ENCODE assay signal across 26 cellular contexts in the genomic region with DNA sequence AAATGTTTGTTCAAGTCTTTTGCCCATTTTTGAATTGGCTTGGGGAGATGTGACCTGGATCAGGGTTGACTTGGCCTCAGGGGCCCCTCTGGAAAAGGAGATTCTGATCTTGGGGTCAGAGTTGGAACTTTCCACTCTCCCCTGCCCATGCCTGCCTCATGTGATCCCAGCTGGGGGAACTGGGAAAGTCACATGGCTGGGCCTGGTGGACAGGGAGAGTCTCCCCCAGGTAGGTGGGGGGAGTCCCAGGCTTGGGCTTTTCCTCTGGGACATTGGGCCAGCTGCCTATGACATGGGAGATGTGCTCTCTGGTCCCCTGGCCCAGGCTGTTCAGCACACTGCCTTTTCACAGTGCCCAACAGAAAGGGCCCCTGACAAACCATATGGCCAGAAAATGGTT.
"Had no signal": no experiment of that assay in that cellular context is flagged by ENCODE, and none has a peak within 500 bp of the region (broad histone marks: within the 10 kb centered on the region; RNA-seq: fewer than 3 reads in every experiment).

No MANE protein-coding gene starts in this region.

- H3K27ac ChIP-seq: esophagus muscularis mucosa, foreskin keratinocyte, gastroesophageal sphincter, neutrophil, pancreas, thyroid gland, uterus had no signal

- DNase-seq: dermis blood vessel endothelial cell; effector memory CD4-positive, alpha-beta T cell; foreskin keratinocyte; kidney; mesendoderm; midbrain; naive thymus-derived CD4-positive, alpha-beta T cell; pancreas; small intestine; stimulated activated CD4-positive, alpha-beta T cell treated with anti-CD3 and anti-CD28 coated beads, Interleukin-12 subunit alpha, Interleukin-12 subunit beta, amount 100 ng/mL, for 4 hours; stimulated activated CD4-positive, alpha-beta T cell treated with anti-CD3 and anti-CD28 coated beads, Interleukin-1b, Interleukin-23, amount 100 ng/mL, for 48 hours; stimulated activated CD4-positive, alpha-beta T cell treated with anti-CD3 and anti-CD28 coated beads, Interleukin-4, amount 100 ng/mL, for 1 hour; stimulated activated CD8-positive, alpha-beta memory T cell treated with anti-CD3 and anti-CD28 coated beads, Interleukin-4, amount 100 ng/mL, for 48 hours; stimulated activated naive CD4-positive, alpha-beta T cell; stimulated activated naive CD8-positive, alpha-beta T cell treated with anti-CD3 and anti-CD28 coated beads, Interleukin-15, amount 100 ng/mL, for 72 hours; thyroid gland had no signal

- H3K79me2 ChIP-seq: hepatocyte had no signal

- H3K27me3 Mint-ChIP-seq: central memory CD8-positive, alpha-beta T cell; progenitor cell of endocrine pancreas; stimulated activated naive CD8-positive, alpha-beta T cell treated with anti-CD3 and anti-CD28 coated beads, Interleukin-15, amount 100 ng/mL, for 72 hours; type B pancreatic cell had no signal

- H3K4me1 Mint-ChIP-seq: central memory CD8-positive, alpha-beta T cell; naive thymus-derived CD4-positive, alpha-beta T cell; stimulated activated naive CD8-positive, alpha-beta T cell treated with anti-CD3 and anti-CD28 coated beads, Interleukin-15, amount 100 ng/mL, for 72 hours had no signal

- H3K9me3 Mint-ChIP-seq: central memory CD8-positive, alpha-beta T cell; naive thymus-derived CD4-positive, alpha-beta T cell; stimulated activated naive CD8-positive, alpha-beta T cell treated with anti-CD3 and anti-CD28 coated beads, Interleukin-15, amount 100 ng/mL, for 72 hours; type B pancreatic cell had no signal

- H3K9me3 ChIP-seq: esophagus muscularis mucosa, gastroesophageal sphincter, heart left ventricle, neutrophil, pancreas, thyroid gland, uterus had no signal

- ATAC-seq: foreskin keratinocyte; gastroesophageal sphincter; naive thymus-derived CD4-positive, alpha-beta T cell; pancreas; stimulated activated naive CD8-positive, alpha-beta T cell treated with anti-CD3 and anti-CD28 coated beads, Interleukin-15, amount 100 ng/mL, for 72 hours had no signal

- H3K4me3 ChIP-seq: coronary artery, esophagus muscularis mucosa, gastroesophageal sphincter, heart left ventricle, hepatocyte, pancreas, thyroid gland, uterus had no signal

- H2AFZ ChIP-seq: hepatocyte had no signal

- H3K4me3 Mint-ChIP-seq: central memory CD8-positive, alpha-beta T cell; naive thymus-derived CD4-positive, alpha-beta T cell; stimulated activated naive CD8-positive, alpha-beta T cell treated with anti-CD3 and anti-CD28 coated beads, Interleukin-15, amount 100 ng/mL, for 72 hours; type B pancreatic cell had no signal

- H3K27ac Mint-ChIP-seq: progenitor cell of endocrine pancreas, type B pancreatic cell had no signal

- H3K4me1 ChIP-seq: esophagus muscularis mucosa, foreskin keratinocyte, gastroesophageal sphincter, pancreas, thyroid gland, uterus had no signal

- H3K36me3 Mint-ChIP-seq: naive thymus-derived CD4-positive, alpha-beta T cell; type B pancreatic cell had no signal

- H3K36me3 ChIP-seq: esophagus muscularis mucosa, gastroesophageal sphincter, heart left ventricle, neutrophil, pancreas, thyroid gland, uterus had no signal

- H3K4me2 ChIP-seq: hepatocyte had no signal

- H3K27me3 ChIP-seq: esophagus muscularis mucosa, foreskin keratinocyte, gastroesophageal sphincter, heart left ventricle, hepatocyte, neutrophil, pancreas, thyroid gland, uterus had no signal
